15 cellular contexts compared by ENCODE assay signal in the genomic region with DNA sequence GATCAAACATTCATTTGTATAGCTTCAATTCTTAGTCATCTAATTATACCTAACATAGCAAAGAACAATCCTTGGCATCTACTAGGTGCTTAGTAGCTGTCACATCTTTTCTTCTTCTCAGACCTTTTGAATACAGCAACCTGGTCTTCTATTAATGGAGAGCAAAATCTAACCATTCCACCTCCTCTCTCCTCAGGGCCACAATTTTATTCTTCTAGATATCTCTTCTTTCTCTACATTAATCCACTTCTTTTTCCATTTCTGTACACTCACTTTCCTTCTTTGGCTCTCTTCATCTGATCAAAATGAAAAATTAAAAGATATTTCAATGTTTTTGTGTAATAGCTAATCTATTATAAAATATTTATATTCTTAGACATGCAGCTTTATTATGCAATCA. TPM values are rescaled to one million over a fixed set of nuclear protein-coding genes. Genes with fewer than 3 reads are reported as not detected.
DNase-seq lines count a peak whose midpoint lies in the region; ATAC-seq and TF ChIP-seq lines count a peak whose summit lies in the region.
"Had no signal": no experiment of that assay in that cellular context is flagged by ENCODE, and none has a peak within 500 bp of the region (broad histone marks: within the 10 kb centered on the region; RNA-seq: fewer than 3 reads in every experiment).

No MANE protein-coding gene starts in this region.

- no peak for DNase-seq in T-helper 2 cell treated with Interferon-gamma antibody and Interleukin-4, amounts not matched to agents 5 μg/mL and 100 μg/mL, for 36 hours (ENCODE audit: low spot score)
- DNase-seq in T-helper 2 cell (no peak), T-helper 17 cell (no peak), hepatocyte (ENCODE audit: low spot score) (no peak), endodermal cell (no peak), H9 (no peak), kidney glomerular epithelial cell (lab: John Stamatoyannopoulos, UW) (no peak)
- no peak for DNase-seq in stimulated activated naive B cell treated with anti-CD40 and anti-IgM and Interleukin-4, amounts not matched to agents 10 μg/mL and 1 μg/mL and 100 μg/mL, for 72 hours
- DNase-seq: 8988T; activated CD4-positive, CD25-positive, alpha-beta regulatory T cell treated with anti-CD3 and anti-CD28 coated beads, Interleukin-2, amount 50 U/mL, for 72 hours; activated naive CD8-positive, alpha-beta T cell treated with anti-CD3 and anti-CD28 coated beads, Interleukin-2, amount 10 ng/mL, durations not matched to agents 7 days and 5 days; effector memory CD4-positive, alpha-beta T cell; NCI-H510A had no signal

- peak overlapping the region; percentile 1 for H3K27ac Mint-ChIP-seq in T-helper 2 cell treated with Interferon-gamma antibody and Interleukin-4, amounts not matched to agents 5 μg/mL and 100 μg/mL, for 36 hours
- peak overlapping the region; percentile 92 for H3K27ac Mint-ChIP-seq in T-helper 17 cell
- H3K27ac Mint-ChIP-seq in stimulated activated naive B cell treated with anti-CD40 and anti-IgM and Interleukin-4, amounts not matched to agents 10 μg/mL and 1 μg/mL and 100 μg/mL, for 72 hours: peak overlapping the region; percentile 97
- no peak overlapping the region for H3K27ac Mint-ChIP-seq in endodermal cell
- no peak overlapping the region for H3K27ac Mint-ChIP-seq in H9
- H3K27ac Mint-ChIP-seq: activated naive CD8-positive, alpha-beta T cell treated with anti-CD3 and anti-CD28 coated beads, Interleukin-2, amount 10 ng/mL, durations not matched to agents 7 days and 5 days had no signal

- no peaks in the 10 kb centered on the region for H3K79me1 ChIP-seq in H9 (ENCODE audit: insufficient read depth, low read depth, low read length, poor library complexity, severe bottlenecking)

- no peak overlapping the region for H3K18ac ChIP-seq in H9 (ENCODE audit: insufficient read length, low read depth, low read length)

- H3K4me3 ChIP-seq in hepatocyte: no peak overlapping the region
- H3K4me3 ChIP-seq in endodermal cell (ENCODE audit: low read length): no peak overlapping the region
- H3K4me3 ChIP-seq: mucosa of descending colon had no signal

- H4K5ac ChIP-seq in H9 (ENCODE audit: insufficient read length, low read depth, low read length): no peak overlapping the region

- H2AK5ac ChIP-seq in H9 (ENCODE audit: insufficient read length, low read length): no peak overlapping the region

- no peak overlapping the region for H3K14ac ChIP-seq in H9 (ENCODE audit: insufficient read depth, low read length)

- H2BK15ac ChIP-seq in H9 (ENCODE audit: low read depth, low read length): no peak overlapping the region

- no peaks in the 10 kb centered on the region for H3K79me2 ChIP-seq in hepatocyte
- H3K79me2 ChIP-seq in H9 (ENCODE audit: insufficient read depth, low read length): no peaks in the 10 kb centered on the region; the same call in 1 of the 2 replicates

- no peak overlapping the region for H3T11ph ChIP-seq in H9 (ENCODE audit: low read length)

- TF ChIP-seq CTCF in hepatocyte (IDR thresholded peaks at IDR 0.05; ENCODE audit: poor library complexity) (no peak), endodermal cell (conservative IDR thresholded peaks at IDR 0.05) (no peak), H9 (conservative IDR thresholded peaks at IDR 0.05) (no peak)

- H3K9me3 Mint-ChIP-seq in T-helper 2 cell treated with Interferon-gamma antibody and Interleukin-4, amounts not matched to agents 5 μg/mL and 100 μg/mL, for 36 hours: no peaks in the 10 kb centered on the region
- peaks cover 0 to 1% of the 10 kb centered on the region in 2 donors for H3K9me3 Mint-ChIP-seq in stimulated activated naive B cell treated with anti-CD40 and anti-IgM and Interleukin-4, amounts not matched to agents 10 μg/mL and 1 μg/mL and 100 μg/mL, for 72 hours
- no peaks in the 10 kb centered on the region for H3K9me3 Mint-ChIP-seq in endodermal cell
- no peaks in the 10 kb centered on the region; a peak in 1 of 5 replicates for H3K9me3 Mint-ChIP-seq in H9
- H3K9me3 Mint-ChIP-seq: activated naive CD8-positive, alpha-beta T cell treated with anti-CD3 and anti-CD28 coated beads, Interleukin-2, amount 10 ng/mL, durations not matched to agents 7 days and 5 days had no signal

- no peak overlapping the region for H3K23ac ChIP-seq in H9 (ENCODE audit: insufficient read length, low read depth, low read length)

- no peak overlapping the region for H4K8ac ChIP-seq in H9 (replicated peaks; ENCODE audit: insufficient read length, low read depth, low read length)

- H2BK12ac ChIP-seq in H9 (ENCODE audit: insufficient read length, low read depth, low read length): no peak overlapping the region

- H3K23me2 ChIP-seq in H9 (ENCODE audit: insufficient read length, low read depth, low read length, poor library complexity, severe bottlenecking): no peaks in the 10 kb centered on the region

- H4K20me1 ChIP-seq in hepatocyte (ENCODE audit: insufficient read depth, poor library complexity, severe bottlenecking) (no peaks in the 10 kb centered on the region), H9 (ENCODE audit: control insufficient read depth, insufficient read depth, insufficient read length) (no peaks in the 10 kb centered on the region)

- no peak overlapping the region for H3K56ac ChIP-seq in H9 (ENCODE audit: insufficient read length, low read depth, low read length)

- H3K36me3 Mint-ChIP-seq in T-helper 2 cell treated with Interferon-gamma antibody and Interleukin-4, amounts not matched to agents 5 μg/mL and 100 μg/mL, for 36 hours (ENCODE audit: low read depth): no peaks in the 10 kb centered on the region
- H3K36me3 Mint-ChIP-seq in T-helper 17 cell (ENCODE audit: low read depth): peaks cover 7% of the 10 kb centered on the region
- peaks cover 0 to 3% of the 10 kb centered on the region in 2 donors for H3K36me3 Mint-ChIP-seq in stimulated activated naive B cell treated with anti-CD40 and anti-IgM and Interleukin-4, amounts not matched to agents 10 μg/mL and 1 μg/mL and 100 μg/mL, for 72 hours
- H3K36me3 Mint-ChIP-seq in endodermal cell (ENCODE audit: low read depth): no peaks in the 10 kb centered on the region
- H3K36me3 Mint-ChIP-seq in H9 (ENCODE audit: insufficient read depth in 1 of 3, low read depth in 3 of 3): no peaks in the 10 kb centered on the region; a peak in 1 of 7 replicates
- H3K36me3 Mint-ChIP-seq: activated naive CD8-positive, alpha-beta T cell treated with anti-CD3 and anti-CD28 coated beads, Interleukin-2, amount 10 ng/mL, durations not matched to agents 7 days and 5 days had no signal

- no peak overlapping the region for H2BK120ac ChIP-seq in H9 (ENCODE audit: low read depth, low read length, poor library complexity, severe bottlenecking)

- H3K4me1 ChIP-seq in hepatocyte (ENCODE audit: insufficient read depth) (peaks cover 16% of the 10 kb centered on the region), endodermal cell (ENCODE audit: control insufficient read depth, insufficient read depth, low read length) (no peaks in the 10 kb centered on the region), H9 (ENCODE audit: insufficient read depth, low read length) (no peaks in the 10 kb centered on the region; the same call in 1 of the 2 replicates)

- H2BK20ac ChIP-seq in H9 (ENCODE audit: low read depth, low read length, poor library complexity, severe bottlenecking): no peak overlapping the region

- peak overlapping the region; percentile 29 for H2AFZ ChIP-seq in hepatocyte
- no peak overlapping the region for H2AFZ ChIP-seq in H9 (ENCODE audit: low read length)

- no peak overlapping the region for H4K91ac ChIP-seq in H9 (ENCODE audit: insufficient read length, low read depth, low read length)

- H3K4me1 Mint-ChIP-seq in T-helper 2 cell treated with Interferon-gamma antibody and Interleukin-4, amounts not matched to agents 5 μg/mL and 100 μg/mL, for 36 hours (ENCODE audit: low read depth): peaks cover 34% of the 10 kb centered on the region
- H3K4me1 Mint-ChIP-seq in T-helper 17 cell: peaks cover 35% of the 10 kb centered on the region
- H3K4me1 Mint-ChIP-seq in stimulated activated naive B cell treated with anti-CD40 and anti-IgM and Interleukin-4, amounts not matched to agents 10 μg/mL and 1 μg/mL and 100 μg/mL, for 72 hours: peaks cover 55 to 74% of the 10 kb centered on the region in 2 donors
- peaks cover 16% of the 10 kb centered on the region for H3K4me1 Mint-ChIP-seq in endodermal cell
- peaks cover 6 to 8% of the 10 kb centered on the region in 2 experiments for H3K4me1 Mint-ChIP-seq in H9

- peak overlapping the region; percentile 40 for H3K27ac ChIP-seq in hepatocyte
- H3K27ac ChIP-seq in endodermal cell (ENCODE audit: low read depth, low read length): no peak overlapping the region
- no peak overlapping the region for H3K27ac ChIP-seq in H9 (ENCODE audit: insufficient read length, low read depth, low read length)

- no peak overlapping the region for H3K9ac ChIP-seq in endodermal cell (ENCODE audit: extremely low read depth, low read length, poor library complexity, severe bottlenecking)
- H3K9ac ChIP-seq in H9 (ENCODE audit: extremely low read depth, insufficient read length, low read length): no peak overlapping the region

- H3K9me3 ChIP-seq in T-helper 17 cell (ENCODE audit: control insufficient read depth, low read length, poor library complexity, severe bottlenecking) (no peaks in the 10 kb centered on the region), hepatocyte (ENCODE audit: low read depth) (no peaks in the 10 kb centered on the region), endodermal cell (ENCODE audit: control insufficient read depth, low read length) (no peaks in the 10 kb centered on the region), H9 (ENCODE audit: control insufficient read depth, low read depth, low read length) (no peaks in the 10 kb centered on the region)
- H3K9me3 ChIP-seq: mucosa of descending colon had no signal

- no peak overlapping the region for H3K4me3 Mint-ChIP-seq in T-helper 2 cell treated with Interferon-gamma antibody and Interleukin-4, amounts not matched to agents 5 μg/mL and 100 μg/mL, for 36 hours
- peak overlapping the region; percentile 81 for H3K4me3 Mint-ChIP-seq in T-helper 17 cell
- H3K4me3 Mint-ChIP-seq in stimulated activated naive B cell treated with anti-CD40 and anti-IgM and Interleukin-4, amounts not matched to agents 10 μg/mL and 1 μg/mL and 100 μg/mL, for 72 hours: peak overlapping the region; percentile 17 to 70
- no peak overlapping the region for H3K4me3 Mint-ChIP-seq in endodermal cell
- no peak overlapping the region for H3K4me3 Mint-ChIP-seq in H9

- peaks cover 6% of the 10 kb centered on the region for H3K27me3 Mint-ChIP-seq in T-helper 2 cell treated with Interferon-gamma antibody and Interleukin-4, amounts not matched to agents 5 μg/mL and 100 μg/mL, for 36 hours (ENCODE audit: low read depth)
- H3K27me3 Mint-ChIP-seq in T-helper 17 cell (peaks cover 15% of the 10 kb centered on the region), endodermal cell (ENCODE audit: insufficient read depth) (peaks cover 9% of the 10 kb centered on the region), H9 (ENCODE audit: low read depth) (peaks cover 2% of the 10 kb centered on the region; the same call in 1 of the 2 replicates)
- no peaks in the 10 kb centered on the region for H3K27me3 Mint-ChIP-seq in stimulated activated naive B cell treated with anti-CD40 and anti-IgM and Interleukin-4, amounts not matched to agents 10 μg/mL and 1 μg/mL and 100 μg/mL, for 72 hours

- no peak for ATAC-seq in T-helper 17 cell
- ATAC-seq in stimulated activated naive B cell treated with anti-CD40 and anti-IgM and Interleukin-4, amounts not matched to agents 10 μg/mL and 1 μg/mL and 100 μg/mL, for 72 hours (replicated peaks): no peak

- H2BK5ac ChIP-seq in H9 (ENCODE audit: insufficient read length, low read length): no peak overlapping the region

- H3K36me3 ChIP-seq in hepatocyte (replicated peaks; ENCODE audit: insufficient read depth, low read depth): no peaks in the 10 kb centered on the region
- H3K36me3 ChIP-seq in endodermal cell (ENCODE audit: control insufficient read depth, insufficient read depth, low read length): no peaks in the 10 kb centered on the region

- H3K4me2 ChIP-seq in hepatocyte (peak overlapping the region; percentile 60), H9 (ENCODE audit: insufficient read depth, insufficient read length, low read length) (no peak overlapping the region)

- no peaks in the 10 kb centered on the region for H3K9me2 ChIP-seq in hepatocyte (replicated peaks; ENCODE audit: insufficient read depth)

- H3K4ac ChIP-seq in H9 (ENCODE audit: low read depth, low read length): no peak overlapping the region

- H3K27me3 ChIP-seq in hepatocyte: no peaks in the 10 kb centered on the region
- peaks cover 8% of the 10 kb centered on the region for H3K27me3 ChIP-seq in endodermal cell (ENCODE audit: control insufficient read depth, insufficient read depth, low read length, poor library complexity, severe bottlenecking)
- no peaks in the 10 kb centered on the region for H3K27me3 ChIP-seq in H9 (ENCODE audit: insufficient read depth, low read length)

RNA-seq across cellular contexts. Expression of a gene that starts 9.0 kb away (rescaled TPM):
- total RNA-seq in T-helper 17 cell (1 to 10 TPM; 2.6 to 5.1 TPM), hepatocyte (1.4 and 2.0 TPM in 2 replicates), endodermal cell (10 to 100 TPM; 10.6 to 11.1 TPM), H9 (2021) (15.3 and 15.6 TPM in 2 replicates)
- 0.79 and 0.83 TPM in 2 replicates for polyA plus RNA-seq in hepatocyte
- polyA plus RNA-seq in endodermal cell (2013, experiment 1 of 2): 2.3 TPM
- polyA plus RNA-seq in endodermal cell (2013, experiment 2 of 2): 1.8 TPM
- total RNA-seq: MCF 10A had no signal

RNA-seq across cellular contexts. Expression of a gene that starts 50.0 kb away (rescaled TPM):
- total RNA-seq in T-helper 17 cell (100 to 1,000 TPM; 409 to 459 TPM), hepatocyte (132 and 133 TPM in 2 replicates), endodermal cell (100 to 1,000 TPM; 209 to 233 TPM), H9 (2021) (244 and 252 TPM in 2 replicates)
- polyA plus RNA-seq in hepatocyte: 106 and 118 TPM in 2 replicates
- polyA plus RNA-seq in endodermal cell (2013, experiment 1 of 2): 186 TPM
- 176 TPM for polyA plus RNA-seq in endodermal cell (2013, experiment 2 of 2)

RNA-seq across cellular contexts. Expression of a gene that starts 55.0 kb away (rescaled TPM):
- total RNA-seq in T-helper 17 cell (10 to 100 TPM; 62.0 to 71.2 TPM), hepatocyte (2.6 and 5.3 TPM in 2 replicates), endodermal cell (1 to 10 TPM; 1.7 to 1.9 TPM), H9 (2021) (2.6 and 4.0 TPM in 2 replicates)
- 1.7 and 4.7 TPM in 2 replicates for polyA plus RNA-seq in hepatocyte
- 1.0 TPM for polyA plus RNA-seq in endodermal cell (2013, experiment 1 of 2)
- polyA plus RNA-seq in endodermal cell (2013, experiment 2 of 2): 1.0 TPM
- total RNA-seq: MCF 10A had no signal

RNA-seq across cellular contexts. Expression of a gene that starts 57.4 kb away (rescaled TPM):
- total RNA-seq in T-helper 17 cell: 10 to 100 TPM; 67.7 to 77.4 TPM
- total RNA-seq in hepatocyte: 18.0 and 22.1 TPM in 2 replicates
- 12.4 and 16.0 TPM in 2 replicates for polyA plus RNA-seq in hepatocyte
- 10 to 100 TPM; 13.5 to 20.6 TPM for total RNA-seq in endodermal cell
- 3.2 TPM for polyA plus RNA-seq in endodermal cell (2013, experiment 1 of 2)
- 1.9 TPM for polyA plus RNA-seq in endodermal cell (2013, experiment 2 of 2)
- 23.4 and 23.6 TPM in 2 replicates for total RNA-seq in H9 (2021)
- total RNA-seq: MCF 10A had no signal

Comparison
In these comparisons a context has a peak if more than half of its experiments do, and no peak if none do; other contexts are left out.
1. H3K27ac Mint-ChIP-seq: peak in T-helper 2 cell treated with Interferon-gamma antibody and Interleukin-4, amounts not matched to agents 5 μg/mL and 100 μg/mL, for 36 hours (single experiment), T-helper 17 cell (single experiment) and stimulated activated naive B cell treated with anti-CD40 and anti-IgM and Interleukin-4, amounts not matched to agents 10 μg/mL and 1 μg/mL and 100 μg/mL, for 72 hours (single experiment); none in endodermal cell (single experiment) and H9 (0 of 3).
2. H3K4me3 Mint-ChIP-seq: peak in T-helper 17 cell (single experiment) and stimulated activated naive B cell treated with anti-CD40 and anti-IgM and Interleukin-4, amounts not matched to agents 10 μg/mL and 1 μg/mL and 100 μg/mL, for 72 hours (2 of 2); none in T-helper 2 cell treated with Interferon-gamma antibody and Interleukin-4, amounts not matched to agents 5 μg/mL and 100 μg/mL, for 36 hours (single experiment), endodermal cell (single experiment) and H9 (0 of 2).